Comparison of ENCODE assay signal across 19 cellular contexts in genomic region chr14:101363880-101364391, GRCh38.
DNase-seq lines count a peak whose midpoint lies in the region; ATAC-seq and TF ChIP-seq lines count a peak whose summit lies in the region.
"Had no signal": no experiment of that assay in that cellular context is flagged by ENCODE, and none has a peak within 500 bp of the region (broad histone marks: within the 10 kb centered on the region; RNA-seq: fewer than 3 reads in every experiment).

No MANE protein-coding gene starts in this region.

- H3K27ac Mint-ChIP-seq in Caco-2 (ENCODE audit: unreplicated experiment), result no peak overlapping the region

- no peaks in the 10 kb centered on the region for H3K36me3 Mint-ChIP-seq in Caco-2 (ENCODE audit: insufficient read depth, unreplicated experiment)

- H4K8ac ChIP-seq in mesendoderm (ENCODE audit: low read depth, low read length), result no peak overlapping the region

- no peaks in the 10 kb centered on the region for H3K79me2 ChIP-seq in mesendoderm (ENCODE audit: control insufficient read depth, insufficient read depth, low read length)

- H3K36me3 ChIP-seq in ascending aorta (no peaks in the 10 kb centered on the region), mesendoderm (ENCODE audit: control insufficient read depth, insufficient read depth, low read length) (no peaks in the 10 kb centered on the region), sigmoid colon (no peaks in the 10 kb centered on the region), urinary bladder (ENCODE audit: insufficient read depth) (no peaks in the 10 kb centered on the region), Caco-2 (ENCODE audit: control insufficient read depth, insufficient read depth, low read length) (no peaks in the 10 kb centered on the region)
- H3K36me3 ChIP-seq: pancreas had no signal

- H3K9me3 Mint-ChIP-seq in Caco-2 (ENCODE audit: unreplicated experiment), result no peaks in the 10 kb centered on the region

- no peak for TF ChIP-seq EP300 in sigmoid colon (IDR thresholded peaks at IDR 0.05)

- H2BK120ac ChIP-seq in mesendoderm (ENCODE audit: low read depth, low read length), result no peak overlapping the region

- H3K27me3 ChIP-seq in ascending aorta (no peaks in the 10 kb centered on the region), mesendoderm (ENCODE audit: insufficient read depth, low read length, poor library complexity) (no peaks in the 10 kb centered on the region), sigmoid colon (no peaks in the 10 kb centered on the region), Caco-2 (replicated peaks; ENCODE audit: control insufficient read depth, insufficient read depth, low read length) (no peaks in the 10 kb centered on the region)
- H3K27me3 ChIP-seq: pancreas had no signal

- no peak overlapping the region for H3K23ac ChIP-seq in mesendoderm (ENCODE audit: low read length)

- no peak for DNase-seq in ascending aorta (ENCODE audit: low spot score in 2 of 2)
- no peak for DNase-seq in mesendoderm
- DNase-seq in sigmoid colon, result peak; percentile 63
- no peak for DNase-seq in Caco-2
- no peak for DNase-seq in NK-92 treated with Interleukin-12 subunit alpha and Interleukin-12 subunit beta, amount 100 ng/mL, for 24 hours (lab: John Stamatoyannopoulos, UW)
- DNase-seq: AML-193; amygdala; central memory CD4-positive, alpha-beta T cell; effector CD4-positive, alpha-beta T cell; KG1; left ventricle myocardium superior; NCI-H2081; NCI-H446 treated with DMSO at 0.1 percent for 48 hours; pancreas; small intestine; stimulated activated CD4-positive, alpha-beta T cell treated with anti-CD3 and anti-CD28 coated beads, Interleukin-4, amount 100 ng/mL, for 24 hours; substantia nigra had no signal

- WGBS in mesendoderm (ENCODE audit: extremely low coverage, insufficient coverage, low lambda C conversion rate), result no CpG with 5 or more reads among the region's 16 CpGs
- WGBS in sigmoid colon, 2 donors, result 81 to 88% methylated on average over 16 of the region's 16 CpGs
- 73% methylated on average over 16 of the region's 16 CpGs for WGBS in urinary bladder

- POLR2A ChIA-PET in Caco-2 (lab: Charles Lee), result no interaction called here

- no peak overlapping the region for H3K4me2 ChIP-seq in mesendoderm (ENCODE audit: low read length)

- no peak overlapping the region for H2BK5ac ChIP-seq in mesendoderm (ENCODE audit: low read length)

- no peak overlapping the region for H3K18ac ChIP-seq in mesendoderm (ENCODE audit: low read length)

- H3K4me1 Mint-ChIP-seq in Caco-2 (ENCODE audit: low read depth, unreplicated experiment), result no peaks in the 10 kb centered on the region

- H3K79me1 ChIP-seq in mesendoderm (ENCODE audit: low read length), result no peaks in the 10 kb centered on the region

- intact Hi-C loops in ascending aorta (cut with DNase I) (no loop called here), sigmoid colon (cut with DNase I) (loop anchor here (10.0 kb wide), 1 partner anchor 659 kb away; no protein-coding TSS in a partner anchor), Caco-2 (cut with micrococcal nuclease; ENCODE audit: unreplicated experiment) (no loop called here)

- H3K4me3 ChIP-seq in ascending aorta (peak overlapping the region in 1 of 2 donors; percentile 43), mesendoderm (ENCODE audit: low read length) (no peak overlapping the region), sigmoid colon (no peak overlapping the region), urinary bladder (ENCODE audit: low read depth, low read length) (no peak overlapping the region), Caco-2 (ENCODE audit: low read depth, low read length) (no peak overlapping the region)
- H3K4me3 ChIP-seq: pancreas had no signal

- H3K4me1 ChIP-seq in ascending aorta, result peaks cover 0 to 12% of the 10 kb centered on the region in 2 donors
- H3K4me1 ChIP-seq in mesendoderm (ENCODE audit: control insufficient read depth, low read depth, low read length), result peaks cover 5% of the 10 kb centered on the region
- peaks cover 6 to 73% (median 70%) of the 10 kb centered on the region in 4 donors for H3K4me1 ChIP-seq in sigmoid colon
- peaks cover 2% of the 10 kb centered on the region for H3K4me1 ChIP-seq in urinary bladder (ENCODE audit: insufficient read depth)
- H3K4me1 ChIP-seq in Caco-2, result no peaks in the 10 kb centered on the region
- H3K4me1 ChIP-seq: pancreas had no signal

- H3K4ac ChIP-seq in mesendoderm (ENCODE audit: low read depth, low read length), result no peak overlapping the region

- TF ChIP-seq POLR2A in sigmoid colon (IDR thresholded peaks at IDR 0.05), result no peak

- no peak for ATAC-seq in HG03097 (IDR thresholded peaks at IDR 0.05; ENCODE audit: low FRiP score, unreplicated experiment)
- ATAC-seq: left ventricle myocardium superior had no signal

- H2AK5ac ChIP-seq in mesendoderm (ENCODE audit: low read length), result no peak overlapping the region

- CTCF ChIA-PET in Caco-2 (lab: Charles Lee), result no interaction called here

- H3K27ac ChIP-seq in ascending aorta, result peak overlapping the region; percentile 63 to 79
- no peak overlapping the region for H3K27ac ChIP-seq in mesendoderm (ENCODE audit: low read depth, low read length)
- peak overlapping the region; percentile 65 to 95 (median 93) for H3K27ac ChIP-seq in sigmoid colon
- peak overlapping the region; percentile 83 for H3K27ac ChIP-seq in urinary bladder (ENCODE audit: low read depth)
- H3K27ac ChIP-seq: pancreas had no signal

- H2BK15ac ChIP-seq in mesendoderm (replicated peaks; ENCODE audit: low read depth), result no peak overlapping the region

- TF ChIP-seq CTCF in ascending aorta (IDR thresholded peaks at IDR 0.05), result no peak
- TF ChIP-seq CTCF in sigmoid colon (IDR thresholded peaks at IDR 0.05), result no peak
- TF ChIP-seq CTCF in Caco-2 (IDR thresholded peaks at IDR 0.05; ENCODE audit: insufficient read depth in 1 of 2, low read depth in 1 of 2, low read length in 1 of 2, severe bottlenecking in 1 of 2, unreplicated experiment in 1 of 2), result no peak

- no peak overlapping the region for H4K5ac ChIP-seq in mesendoderm (ENCODE audit: low read length)

- H3K27me3 Mint-ChIP-seq in Caco-2 (ENCODE audit: insufficient read depth, unreplicated experiment), result no peaks in the 10 kb centered on the region

- no peak overlapping the region for H3K4me3 Mint-ChIP-seq in Caco-2 (ENCODE audit: unreplicated experiment)

- H3K56ac ChIP-seq in mesendoderm (ENCODE audit: low read length), result peak overlapping the region; percentile 26

- no peak overlapping the region for H3K9ac ChIP-seq in mesendoderm (ENCODE audit: low read length)

- BruUV-seq in Caco-2 (replicated peaks; lab: Mats Ljungman, UMichigan), result no TSS peak

- H3K9me3 ChIP-seq in ascending aorta (no peaks in the 10 kb centered on the region), sigmoid colon (no peaks in the 10 kb centered on the region), Caco-2 (no peaks in the 10 kb centered on the region)
- H3K9me3 ChIP-seq: pancreas had no signal
